Comparison of ENCODE assay signal across 8 cellular contexts in the genomic region with DNA sequence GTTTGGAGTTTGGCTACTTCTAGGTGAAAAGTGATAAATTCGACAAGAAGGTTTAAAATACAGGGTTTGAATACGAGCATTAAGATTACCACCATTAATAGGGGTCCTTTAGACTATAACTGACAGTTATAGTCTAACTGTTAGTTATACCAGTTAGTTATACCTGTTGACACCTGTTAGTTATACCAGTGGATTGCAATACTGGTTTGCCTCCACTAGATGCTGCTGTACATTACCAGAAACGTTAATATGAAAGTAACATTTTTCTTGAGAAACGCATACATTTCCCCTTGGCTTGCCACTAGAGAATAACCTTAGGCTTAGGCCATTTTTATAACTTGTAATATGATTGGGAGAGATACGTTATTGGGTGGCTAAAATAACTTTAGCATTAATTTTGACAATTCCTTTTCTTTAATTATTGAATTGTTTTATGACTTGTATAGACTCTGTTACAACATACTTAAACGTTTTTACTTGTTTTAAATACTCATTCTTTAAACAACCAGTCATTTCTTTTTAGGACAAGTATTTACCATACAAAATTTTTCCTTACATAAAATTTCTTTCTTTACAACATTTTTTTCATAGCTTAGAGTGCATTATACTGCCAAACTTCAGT.
A peak's percentile ranks its signal among the peaks of the same experiment; 100 is the strongest.
DNase-seq lines count a peak whose midpoint lies in the region; ATAC-seq and TF ChIP-seq lines count a peak whose summit lies in the region.

No MANE protein-coding gene starts in this region.

- no peak for TF ChIP-seq POLR2A in testis (IDR thresholded peaks at IDR 0.05)

- DNase-seq in cardiac muscle cell (ENCODE audit: low read depth in 1 of 2, low spot score in 1 of 2) = peak; percentile 1 to 37
- no peak for DNase-seq in cardiac septum (ENCODE audit: low spot score)
- peak; percentile 23 for DNase-seq in NCI-H460 (ENCODE audit: extremely low read depth, low read depth)
- DNase-seq in endodermal cell = no peak
- DNase-seq in testis = no peak
- DNase-seq in MV-4-11 (lab: John Stamatoyannopoulos, UW) = no peak
- DNase-seq in islet precursor cell = no peak

- no peak overlapping the region for H3K27ac ChIP-seq in cardiac muscle cell
- H3K27ac ChIP-seq in endodermal cell (ENCODE audit: low read depth, low read length) = no peak overlapping the region
- H3K27ac ChIP-seq in testis = no peak overlapping the region

- H3K27ac Mint-ChIP-seq in endodermal cell = no peak overlapping the region

- intact Hi-C loops in cardiac septum (cut with DNase I) (no loop called here), testis (cut with DNase I; ENCODE audit: low total_unique reads) (no loop called here)

- H3K4me1 ChIP-seq in cardiac muscle cell (ENCODE audit: low read depth) (no peaks in the 10 kb centered on the region), endodermal cell (ENCODE audit: control insufficient read depth, insufficient read depth, low read length) (no peaks in the 10 kb centered on the region), testis (no peaks in the 10 kb centered on the region)

- H3K4me3 ChIP-seq in cardiac muscle cell (no peak overlapping the region), endodermal cell (ENCODE audit: low read length) (no peak overlapping the region), testis (no peak overlapping the region)

- H3K36me3 Mint-ChIP-seq in endodermal cell (ENCODE audit: low read depth) = peaks cover 8% of the 10 kb centered on the region

- H3K4me3 Mint-ChIP-seq in endodermal cell = no peak overlapping the region

- 79 to 86% methylated on average over 2 to 5 of the region's 6 CpGs for WGBS in endodermal cell (ENCODE audit: insufficient coverage in 1 of 2, insufficient read length in 1 of 2), 2 experiments
- WGBS in testis, 2 donors = 40 to 60% methylated on average over 6 of the region's 6 CpGs

- peak; percentile 26 for TF ChIP-seq CTCF in cardiac muscle cell (IDR thresholded peaks at IDR 0.05; ENCODE audit: low read depth, low read length)
- peak; percentile 86 for TF ChIP-seq CTCF in endodermal cell (conservative IDR thresholded peaks at IDR 0.05)
- TF ChIP-seq CTCF in testis (IDR thresholded peaks at IDR 0.05) = peak; percentile 40 to 59 (median 59)

- H3K36me3 ChIP-seq in cardiac muscle cell (no peaks in the 10 kb centered on the region), endodermal cell (ENCODE audit: control insufficient read depth, insufficient read depth, low read length) (no peaks in the 10 kb centered on the region), testis (ENCODE audit: low read depth, missing control alignments) (no peaks in the 10 kb centered on the region)

- H3K27me3 Mint-ChIP-seq in endodermal cell (ENCODE audit: insufficient read depth) = no peaks in the 10 kb centered on the region

- H3K9me3 ChIP-seq in cardiac muscle cell (ENCODE audit: low read depth) (no peaks in the 10 kb centered on the region), endodermal cell (ENCODE audit: control insufficient read depth, low read length) (peaks cover 48% of the 10 kb centered on the region), testis (no peaks in the 10 kb centered on the region)

- H3K9ac ChIP-seq in endodermal cell (ENCODE audit: extremely low read depth, low read length, poor library complexity, severe bottlenecking) = no peak overlapping the region

- ATAC-seq in HG02763 (IDR thresholded peaks at IDR 0.05; ENCODE audit: unreplicated experiment) = peak; percentile 54

- peaks cover 36% of the 10 kb centered on the region for H3K9me3 Mint-ChIP-seq in endodermal cell

- no peaks in the 10 kb centered on the region for H3K4me1 Mint-ChIP-seq in endodermal cell

- no peaks in the 10 kb centered on the region for H3K27me3 ChIP-seq in cardiac muscle cell
- no peaks in the 10 kb centered on the region for H3K27me3 ChIP-seq in endodermal cell (ENCODE audit: control insufficient read depth, insufficient read depth, low read length, poor library complexity, severe bottlenecking)
- H3K27me3 ChIP-seq in testis = no peaks in the 10 kb centered on the region

Comparison
In these comparisons a context has a peak if more than half of its experiments do, and no peak if none do; other contexts are left out.
1. DNase-seq: peak in cardiac muscle cell (2 of 2) and NCI-H460 (single experiment); none in cardiac septum (single experiment), endodermal cell (single experiment), testis (single experiment), MV-4-11 (single experiment) and islet precursor cell (single experiment).
2. CTCF ChIP-seq: peak in every context shown above with its lines; median percentile 86 in endodermal cell; 59 in testis; 26 in cardiac muscle cell.